In the genomic region with DNA sequence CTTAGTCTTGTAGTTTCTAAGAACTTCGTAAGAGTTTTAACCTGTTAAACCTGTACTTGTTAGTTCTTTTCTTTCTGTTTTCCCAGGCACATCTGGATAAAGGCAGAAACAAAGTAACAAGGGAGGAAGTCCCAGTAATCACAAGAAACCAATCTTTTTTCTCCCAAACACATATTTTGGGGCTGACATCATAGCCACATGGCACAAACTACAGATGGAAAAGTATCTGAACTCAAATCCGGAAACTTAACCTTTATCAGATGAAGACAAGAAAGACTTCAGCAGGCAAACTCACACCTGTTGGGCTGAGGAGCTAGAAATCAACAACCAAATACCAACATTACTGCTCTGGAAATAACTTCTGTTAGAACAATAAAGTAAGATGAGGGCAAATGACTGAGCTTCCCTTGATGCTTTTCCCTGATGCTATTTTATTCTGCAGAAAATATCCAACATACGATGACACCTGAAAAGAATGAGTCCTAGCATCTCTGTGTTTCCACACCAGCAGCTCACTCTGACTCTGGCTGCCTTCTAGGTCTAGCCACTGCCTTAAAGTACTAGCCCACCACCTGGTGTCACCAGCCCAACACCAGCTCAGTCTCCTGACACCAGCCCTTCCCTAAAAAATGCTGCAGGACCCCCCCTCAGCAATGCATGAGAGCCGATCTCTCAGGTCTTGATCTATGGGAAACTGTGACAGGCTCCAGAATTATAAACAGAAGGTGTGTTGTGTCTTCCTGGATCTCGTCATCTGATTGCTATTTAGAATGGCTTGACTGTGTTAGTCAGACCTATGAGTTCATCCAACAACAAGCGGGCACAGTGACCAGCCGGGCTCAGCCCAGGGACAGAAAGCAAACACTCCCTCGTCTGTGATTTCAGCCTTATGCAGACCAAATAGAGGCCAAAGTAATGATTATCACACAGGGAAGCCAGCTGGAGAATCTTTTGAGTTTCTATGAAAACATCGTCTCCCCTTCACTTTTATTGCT, we compare ENCODE assay signal across 1 cellular context.
TF ChIP-seq lines count a peak whose summit lies in the region.

No MANE protein-coding gene starts in this region.

TF ChIP-seq in H1, 55 proteins besides CTCF, POLR2A, EP300 and RAD21:
- TF ChIP-seq SP1 (IDR thresholded peaks at IDR 0.05; ENCODE audit: low read depth, low read length) (no peak), CREB1 (IDR thresholded peaks at IDR 0.05) (no peak), CEBPB (IDR thresholded peaks at IDR 0.05; ENCODE audit: low read depth, low read length) (no peak), MAFK (IDR thresholded peaks at IDR 0.05; ENCODE audit: low read depth, low read length) (no peak), GABPA (IDR thresholded peaks at IDR 0.05; ENCODE audit: borderline replicate concordance, insufficient read depth, low read length) (no peak), SIX5 (IDR thresholded peaks at IDR 0.05; ENCODE audit: low read depth, low read length) (no peak), NRF1 (IDR thresholded peaks at IDR 0.05; ENCODE audit: low read depth, low read length) (no peak), SIN3A (conservative IDR thresholded peaks at IDR 0.05 in 1 of 2, IDR thresholded peaks at IDR 0.05 in 1 of 2; ENCODE audit: low read depth in 1 of 2, low read length in 2 of 2) (no peak), ASH2L (IDR thresholded peaks at IDR 0.05; ENCODE audit: low read length) (no peak), JUN (IDR thresholded peaks at IDR 0.05; ENCODE audit: low read depth, low read length) (no peak)
- TF ChIP-seq, protein P1, sequence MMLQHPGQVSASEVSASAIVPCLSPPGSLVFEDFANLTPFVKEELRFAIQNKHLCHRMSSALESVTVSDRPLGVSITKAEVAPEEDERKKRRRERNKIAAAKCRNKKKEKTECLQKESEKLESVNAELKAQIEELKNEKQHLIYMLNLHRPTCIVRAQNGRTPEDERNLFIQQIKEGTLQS (IDR thresholded peaks at IDR 0.05; ENCODE audit: insufficient read depth, low read depth, low read length): no peak
